ENCODE assay signal across 8 cellular contexts in genomic region chr1:24027838-24028468, GRCh38. TPM values are rescaled to one million over a fixed set of nuclear protein-coding genes. Genes with fewer than 3 reads are reported as not detected.
DNase-seq lines count a peak whose midpoint lies in the region; ATAC-seq and TF ChIP-seq lines count a peak whose summit lies in the region.

No MANE protein-coding gene starts in this region.

- TF ChIP-seq CTCF in colonic mucosa (IDR thresholded peaks at IDR 0.05): peak; percentile 41

- no peak overlapping the region for H4K91ac ChIP-seq in mesenchymal stem cell (ENCODE audit: low read length)

- no peak overlapping the region for H2BK12ac ChIP-seq in mesenchymal stem cell (ENCODE audit: low read length in 2 of 2)

- H3K14ac ChIP-seq in mesenchymal stem cell (ENCODE audit: low read length in 2 of 2): no peak overlapping the region

- H2BK15ac ChIP-seq in mesenchymal stem cell (ENCODE audit: low read depth, poor library complexity, severe bottlenecking): no peak overlapping the region

- H2AK5ac ChIP-seq in mesenchymal stem cell (ENCODE audit: low read length, severe bottlenecking): peak overlapping the region; percentile 16

- no peak overlapping the region for H3K4ac ChIP-seq in mesenchymal stem cell (ENCODE audit: low read depth in 1 of 2, low read length in 2 of 2)

- H2BK5ac ChIP-seq in mesenchymal stem cell (ENCODE audit: low read depth, low read length, poor library complexity, severe bottlenecking): no peak overlapping the region

- H2AFZ ChIP-seq in mesenchymal stem cell (ENCODE audit: low read depth, low read length): no peak overlapping the region

- H3K27ac ChIP-seq in colonic mucosa (no peak overlapping the region), mesenchymal stem cell (ENCODE audit: low read length, poor library complexity, severe bottlenecking) (no peak overlapping the region)

- H4K8ac ChIP-seq in mesenchymal stem cell (ENCODE audit: low read length): no peak overlapping the region

- H3K4me2 ChIP-seq in mesenchymal stem cell (ENCODE audit: low read length, poor library complexity, severe bottlenecking): no peak overlapping the region

- H3K79me1 ChIP-seq in mesenchymal stem cell (replicated peaks; ENCODE audit: low read length, poor library complexity, severe bottlenecking): no peaks in the 10 kb centered on the region

- H3K4me3 ChIP-seq in colonic mucosa (no peak overlapping the region), mesenchymal stem cell (ENCODE audit: insufficient read depth in 1 of 2, low read depth in 1 of 2, low read length in 2 of 2) (no peak overlapping the region)

- no peaks in the 10 kb centered on the region for H3K4me1 ChIP-seq in colonic mucosa
- peaks cover 5% of the 10 kb centered on the region for H3K4me1 ChIP-seq in mesenchymal stem cell (ENCODE audit: control insufficient read depth, insufficient read depth, low read depth, low read length)

- no peak overlapping the region for H3K9ac ChIP-seq in colonic mucosa (ENCODE audit: low read depth in 2 of 2, low read length in 2 of 2)
- no peak overlapping the region for H3K9ac ChIP-seq in mesenchymal stem cell (ENCODE audit: low read length)

- no peak overlapping the region for H2BK120ac ChIP-seq in mesenchymal stem cell (ENCODE audit: low read depth, low read length)

- DNase-seq in NCI-H1436 (lab: John Stamatoyannopoulos, UW): peak; percentile 27
- DNase-seq in NCI-H1436 treated with DMSO at 0.1 percent for 48 hours (lab: John Stamatoyannopoulos, UW): no peak
- peak; percentile 22 for DNase-seq in NCI-H2227 (lab: John Stamatoyannopoulos, UW; ENCODE audit: unreplicated experiment)
- no peak for DNase-seq in colonic mucosa
- DNase-seq in mesenchymal stem cell: peak; percentile 69
- DNase-seq in GF-D8 (lab: John Stamatoyannopoulos, UW): no peak
- DNase-seq in COLO668 (lab: John Stamatoyannopoulos, UW; ENCODE audit: unreplicated experiment): no peak

- intact Hi-C loops in colonic mucosa (cut with DNase I): loop anchor here (5.0 kb wide), 1 partner anchor 71 kb away; the partner anchor contains the start of gene PNRC2

- ATAC-seq in HG02642 (IDR thresholded peaks at IDR 0.05; ENCODE audit: poor library complexity, unreplicated experiment): no peak

- no peak overlapping the region for H3K23ac ChIP-seq in mesenchymal stem cell (ENCODE audit: low read length in 2 of 2)

- no peaks in the 10 kb centered on the region for H3K27me3 ChIP-seq in colonic mucosa
- no peaks in the 10 kb centered on the region for H3K27me3 ChIP-seq in mesenchymal stem cell (ENCODE audit: control insufficient read depth in 1 of 2, insufficient read depth in 1 of 2, low read length in 2 of 2)

- H3K18ac ChIP-seq in mesenchymal stem cell (ENCODE audit: low read depth in 1 of 2, low read length in 2 of 2): peak overlapping the region in 1 of 2 experiments; percentile 40

- WGBS in mesenchymal stem cell: 93% methylated on average over 3 of the region's 4 CpGs

- no peaks in the 10 kb centered on the region for H3K9me3 ChIP-seq in colonic mucosa
- no peaks in the 10 kb centered on the region for H3K9me3 ChIP-seq in mesenchymal stem cell (ENCODE audit: control insufficient read depth, low read length)

- H3K36me3 ChIP-seq in colonic mucosa (no peaks in the 10 kb centered on the region), mesenchymal stem cell (ENCODE audit: control insufficient read depth in 1 of 2, insufficient read depth in 2 of 2, low read depth in 1 of 2, low read length in 2 of 2) (no peaks in the 10 kb centered on the region)

RNA-seq across cellular contexts. Expression of gene SRSF10, which starts 47.8 kb away (rescaled TPM):
- 100 to 1,000 TPM in 1 of 2 donors, 10 to 100 TPM in 1; 76.8 to 115 TPM for total RNA-seq in colonic mucosa
- 56.5 TPM for polyA plus RNA-seq in mesenchymal stem cell (2013, experiment 1 of 2)
- polyA plus RNA-seq in mesenchymal stem cell (2013, experiment 2 of 2): 54.6 TPM

Comparison
In these comparisons a context has a peak if more than half of its experiments do, and no peak if none do; other contexts are left out.
1. DNase-seq: peak in NCI-H1436 (single experiment), NCI-H2227 (single experiment) and mesenchymal stem cell (single experiment); none in NCI-H1436 treated with DMSO at 0.1 percent for 48 hours (single experiment), colonic mucosa (single experiment), GF-D8 (single experiment) and COLO668 (single experiment).